1 cellular context compared by ENCODE assay signal in the genomic region with DNA sequence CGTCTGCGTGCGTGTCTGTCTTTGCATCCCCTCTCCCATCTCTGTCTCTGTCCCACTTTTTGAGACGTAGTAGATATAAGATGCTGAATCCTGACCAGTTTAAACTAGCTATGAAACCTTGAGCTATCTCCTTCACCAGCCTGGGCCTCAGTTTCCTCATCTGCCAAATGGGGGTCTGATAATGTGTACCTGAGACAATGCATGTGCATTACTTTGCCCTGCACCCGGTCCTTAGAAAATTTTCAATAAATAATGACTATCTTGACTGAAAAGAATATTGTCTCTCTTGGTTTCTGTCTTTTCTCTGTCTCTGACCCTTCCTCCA.
TF ChIP-seq lines count a peak whose summit lies in the region.

No MANE protein-coding gene starts in this region.

TF ChIP-seq in H1, 55 proteins besides CTCF, POLR2A, EP300 and RAD21:
- TF ChIP-seq KDM1A (IDR thresholded peaks at IDR 0.05; ENCODE audit: borderline replicate concordance, low read length) (0 out of 2 replicates have a peak, but pooled peaks have one; percentile 33), JUND (IDR thresholded peaks at IDR 0.05; ENCODE audit: low read length) (no peak)
TF ChIP-seq in H1: peak in this region for 1.
